ENCODE assay signal across 2 cellular contexts in the genomic region with DNA sequence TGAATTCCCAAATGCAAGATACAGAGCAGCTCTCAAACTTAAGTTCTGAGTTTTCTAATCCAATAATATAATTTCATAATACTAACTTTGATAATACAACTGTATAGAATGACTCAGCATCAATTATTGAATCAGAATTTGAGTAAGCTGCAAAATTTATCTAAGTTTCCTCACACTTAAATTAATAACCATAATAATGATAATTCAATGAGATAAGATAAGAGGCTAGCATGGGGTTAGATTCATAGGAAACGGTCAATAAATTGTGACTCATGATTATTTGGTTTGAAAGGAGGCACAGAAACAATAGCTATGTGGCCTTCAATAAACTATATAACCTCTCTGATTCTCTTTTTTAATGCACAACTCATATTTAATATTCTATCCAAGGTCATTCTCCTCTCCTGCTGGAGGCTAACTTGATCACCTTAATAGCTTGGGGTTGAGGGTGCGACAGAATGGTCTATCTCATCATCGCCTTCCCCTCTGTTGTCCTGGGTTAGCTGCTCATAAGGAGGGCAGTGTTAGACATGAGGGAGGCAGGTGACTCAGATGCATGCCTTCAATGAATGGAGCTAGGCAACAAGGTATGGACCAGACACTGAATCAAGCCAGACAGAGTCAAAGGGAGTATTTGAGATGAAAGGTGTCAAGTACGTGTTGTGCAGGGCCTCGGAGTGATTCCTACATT.
TF ChIP-seq lines count a peak whose summit lies in the region.

No MANE protein-coding gene starts in this region.

TF ChIP-seq in SK-N-SH treated with all-trans-retinoic acid at 6 μM for 48 hours, 23 proteins besides CTCF, POLR2A, EP300 and RAD21 (continued from another document):
- TF ChIP-seq, protein P1, sequence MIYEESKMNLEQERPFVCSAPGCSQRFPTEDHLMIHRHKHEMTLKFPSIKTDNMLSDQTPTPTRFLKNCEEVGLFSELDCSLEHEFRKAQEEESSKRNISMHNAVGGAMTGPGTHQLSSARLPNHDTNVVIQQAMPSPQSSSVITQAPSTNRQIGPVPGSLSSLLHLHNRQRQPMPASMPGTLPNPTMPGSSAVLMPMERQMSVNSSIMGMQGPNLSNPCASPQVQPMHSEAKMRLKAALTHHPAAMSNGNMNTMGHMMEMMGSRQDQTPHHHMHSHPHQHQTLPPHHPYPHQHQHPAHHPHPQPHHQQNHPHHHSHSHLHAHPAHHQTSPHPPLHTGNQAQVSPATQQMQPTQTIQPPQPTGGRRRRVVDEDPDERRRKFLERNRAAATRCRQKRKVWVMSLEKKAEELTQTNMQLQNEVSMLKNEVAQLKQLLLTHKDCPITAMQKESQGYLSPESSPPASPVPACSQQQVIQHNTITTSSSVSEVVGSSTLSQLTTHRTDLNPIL (CRISPR knock-in tag; IDR thresholded peaks at IDR 0.05; ENCODE audit: low read depth) = no peak
- TF ChIP-seq CSDC2 (CRISPR knock-in tag; IDR thresholded peaks at IDR 0.05) = no peak
- peak; percentile 68 for TF ChIP-seq ISL1 (CRISPR knock-in tag; IDR thresholded peaks at IDR 0.05)

TF ChIP-seq in SK-N-SH, 30 proteins besides CTCF, POLR2A, EP300 and RAD21 (continued from another document):
- no peak for TF ChIP-seq IRF3 (IDR thresholded peaks at IDR 0.05; ENCODE audit: low read depth, low read length)
- no peak for TF ChIP-seq EZH2phosphoT487 (IDR thresholded peaks at IDR 0.05; ENCODE audit: borderline replicate concordance, low read depth)
- TF ChIP-seq FOXM1 (IDR thresholded peaks at IDR 0.05; ENCODE audit: low read depth) = no peak
- TF ChIP-seq REST (IDR thresholded peaks at IDR 0.05; ENCODE audit: low read depth, low read length) = no peak
TF ChIP-seq in SK-N-SH: peak in this region for 0.
